Comparison of ENCODE assay signal across 24 cellular contexts in the genomic region with DNA sequence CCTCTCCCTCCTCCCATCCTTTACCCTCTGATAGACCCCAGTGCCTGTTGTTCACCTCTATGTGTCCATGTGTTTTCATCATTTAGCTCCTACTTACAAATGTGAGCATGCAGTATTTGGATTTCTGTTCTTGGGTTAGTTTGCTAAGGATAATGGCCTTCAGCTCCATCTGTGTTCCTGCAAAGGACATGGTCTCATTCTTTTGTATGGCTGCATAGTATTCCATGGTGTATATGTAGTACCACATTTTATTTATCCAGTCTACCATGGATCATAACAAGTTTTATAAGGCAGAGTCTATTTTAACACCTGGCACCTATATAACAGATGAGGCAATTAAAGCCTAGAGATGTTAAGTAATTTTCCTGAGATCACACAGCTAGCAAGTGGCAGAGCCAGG. TPM values are rescaled to one million over a fixed set of nuclear protein-coding genes. Genes with fewer than 3 reads are reported as not detected.
DNase-seq lines count a peak whose midpoint lies in the region; ATAC-seq and TF ChIP-seq lines count a peak whose summit lies in the region.
"Had no signal": no experiment of that assay in that cellular context is flagged by ENCODE, and none has a peak within 500 bp of the region (broad histone marks: within the 10 kb centered on the region; RNA-seq: fewer than 3 reads in every experiment).

No MANE protein-coding gene starts in this region.

- TF ChIP-seq RAD21 in SK-N-SH (IDR thresholded peaks at IDR 0.05; ENCODE audit: low read length) = no peak

- H3K9me3 ChIP-seq in SK-N-SH (no peaks in the 10 kb centered on the region), OCI-LY7 (ENCODE audit: low read length) (peaks cover 4% of the 10 kb centered on the region; the same call in 1 of the 2 replicates)

- intact Hi-C loops in OCI-LY7 (cut with micrococcal nuclease; ENCODE audit: unreplicated experiment) = loop anchor here (5.0 kb wide), 2 partner anchors 544 to 599 kb away; a partner anchor contains a TSS

- H4K20me1 ChIP-seq in SK-N-SH (ENCODE audit: insufficient read depth) (no peaks in the 10 kb centered on the region; the same call in 1 of the 2 replicates), OCI-LY7 (ENCODE audit: insufficient read depth, low read length) (no peaks in the 10 kb centered on the region)

- no peak overlapping the region for H3K9ac ChIP-seq in SK-N-SH

- H3K27me3 ChIP-seq in SK-N-SH (ENCODE audit: insufficient read depth) = no peaks in the 10 kb centered on the region

- H3K4me1 ChIP-seq in SK-N-SH (ENCODE audit: control insufficient read depth in 1 of 2, insufficient read depth in 2 of 2, low read depth in 1 of 2, low read length in 1 of 2) = peaks cover 0 to 5% of the 10 kb centered on the region in 2 experiments; a peak in 2 of 4 replicates
- peaks cover 62% of the 10 kb centered on the region for H3K4me1 ChIP-seq in OCI-LY7 (ENCODE audit: insufficient read depth, low read length, poor library complexity, severe bottlenecking)

- no peak for TF ChIP-seq EP300 in SK-N-SH (IDR thresholded peaks at IDR 0.05; ENCODE audit: borderline replicate concordance in 1 of 2, low read depth in 1 of 2, low read length in 1 of 2)

- CTCF ChIA-PET in SK-N-SH (lab: Yijun Ruan, JAX) = interaction anchor here (1.2 kb wide), 1 partner anchor 436 kb away, joined by 3 read pairs; no protein-coding TSS in a partner anchor
- CTCF ChIA-PET in OCI-LY7 (lab: Charles Lee; ENCODE audit: unreplicated experiment) = no interaction called here

- TF ChIP-seq CTCF in SK-N-SH (IDR thresholded peaks at IDR 0.05) (no peak), OCI-LY7 (conservative IDR thresholded peaks at IDR 0.05; ENCODE audit: low read length) (no peak)

- H2AFZ ChIP-seq in SK-N-SH (ENCODE audit: low read depth) = no peak overlapping the region
- no peak overlapping the region for H2AFZ ChIP-seq in OCI-LY7 (ENCODE audit: low read length)

- H3K9me2 ChIP-seq in SK-N-SH (no peaks in the 10 kb centered on the region), OCI-LY7 (ENCODE audit: insufficient read depth, low read length) (no peaks in the 10 kb centered on the region)

- ATAC-seq in SK-N-SH treated with all-trans-retinoic acid at 6 μM for 48 hours (no peak), GM21447 (IDR thresholded peaks at IDR 0.05; ENCODE audit: unreplicated experiment) (no peak)
- no peak for ATAC-seq in stimulated activated naive CD8-positive, alpha-beta T cell treated with anti-CD3 and anti-CD28 coated beads, Interleukin-15, Interleukin-2, amounts not matched to agents 100 U/mL and 50 U/mL, for 24 hours
- no peak for ATAC-seq in stimulated activated memory B cell treated with anti-CD40 and anti-IgM and Interleukin-4, amounts not matched to agents 10 μg/mL and 1 μg/mL and 100 μg/mL, for 72 hours
- ATAC-seq: CD8-positive, alpha-beta T cell; Panc1 had no signal

- H3K27ac ChIP-seq in SK-N-SH (ENCODE audit: low read depth in 2 of 2, low read length in 1 of 2) (no peak overlapping the region), OCI-LY7 (ENCODE audit: low read depth, low read length, poor library complexity, severe bottlenecking) (no peak overlapping the region)
- H3K27ac ChIP-seq: 22Rv1 had no signal

- H3K4me3 Mint-ChIP-seq in stimulated activated naive CD8-positive, alpha-beta T cell treated with anti-CD3 and anti-CD28 coated beads, Interleukin-15, Interleukin-2, amounts not matched to agents 100 ng/mL and 50 ng/mL, for 24 hours = no peak overlapping the region
- H3K4me3 Mint-ChIP-seq in stimulated activated memory B cell treated with anti-CD40 and anti-IgM and Interleukin-4, amounts not matched to agents 10 μg/mL and 1 μg/mL and 100 μg/mL, for 72 hours = no peak overlapping the region
- H3K4me3 Mint-ChIP-seq: CD8-positive, alpha-beta T cell; HFFc6 had no signal

- H3K4me2 ChIP-seq in SK-N-SH (no peak overlapping the region), OCI-LY7 (ENCODE audit: low read length) (peak overlapping the region; percentile 69; the same call in 1 of the 2 replicates)

- peaks cover 9% of the 10 kb centered on the region for H3F3A ChIP-seq in SK-N-SH (replicated peaks; ENCODE audit: insufficient read depth)

- H3K27ac Mint-ChIP-seq in stimulated activated naive CD8-positive, alpha-beta T cell treated with anti-CD3 and anti-CD28 coated beads, Interleukin-15, Interleukin-2, amounts not matched to agents 100 ng/mL and 50 ng/mL, for 24 hours = peak overlapping the region; percentile 38
- H3K27ac Mint-ChIP-seq in stimulated activated memory B cell treated with anti-CD40 and anti-IgM and Interleukin-4, amounts not matched to agents 10 μg/mL and 1 μg/mL and 100 μg/mL, for 72 hours = peak overlapping the region; percentile 32
- H3K27ac Mint-ChIP-seq: CD8-positive, alpha-beta T cell had no signal

- H3K36me3 Mint-ChIP-seq in stimulated activated naive CD8-positive, alpha-beta T cell treated with anti-CD3 and anti-CD28 coated beads, Interleukin-15, Interleukin-2, amounts not matched to agents 100 ng/mL and 50 ng/mL, for 24 hours (ENCODE audit: low read depth) = peaks cover 43% of the 10 kb centered on the region
- H3K36me3 Mint-ChIP-seq in stimulated activated memory B cell treated with anti-CD40 and anti-IgM and Interleukin-4, amounts not matched to agents 10 μg/mL and 1 μg/mL and 100 μg/mL, for 72 hours = peaks cover 28% of the 10 kb centered on the region

- no peaks in the 10 kb centered on the region for H3K27me3 Mint-ChIP-seq in stimulated activated naive CD8-positive, alpha-beta T cell treated with anti-CD3 and anti-CD28 coated beads, Interleukin-15, Interleukin-2, amounts not matched to agents 100 ng/mL and 50 ng/mL, for 24 hours
- no peaks in the 10 kb centered on the region for H3K27me3 Mint-ChIP-seq in stimulated activated memory B cell treated with anti-CD40 and anti-IgM and Interleukin-4, amounts not matched to agents 10 μg/mL and 1 μg/mL and 100 μg/mL, for 72 hours

- peaks cover 70% of the 10 kb centered on the region for H3K4me1 Mint-ChIP-seq in stimulated activated naive CD8-positive, alpha-beta T cell treated with anti-CD3 and anti-CD28 coated beads, Interleukin-15, Interleukin-2, amounts not matched to agents 100 ng/mL and 50 ng/mL, for 24 hours (ENCODE audit: low read depth)
- peaks cover 55% of the 10 kb centered on the region for H3K4me1 Mint-ChIP-seq in stimulated activated memory B cell treated with anti-CD40 and anti-IgM and Interleukin-4, amounts not matched to agents 10 μg/mL and 1 μg/mL and 100 μg/mL, for 72 hours

- H3K4me3 ChIP-seq in SK-N-SH (ENCODE audit: low read depth in 2 of 2, low read length in 1 of 2) (no peak overlapping the region), OCI-LY7 (ENCODE audit: low read depth, low read length, poor library complexity, severe bottlenecking) (no peak overlapping the region)

- no peaks in the 10 kb centered on the region for H3K9me3 Mint-ChIP-seq in stimulated activated naive CD8-positive, alpha-beta T cell treated with anti-CD3 and anti-CD28 coated beads, Interleukin-15, Interleukin-2, amounts not matched to agents 100 ng/mL and 50 ng/mL, for 24 hours
- no peaks in the 10 kb centered on the region for H3K9me3 Mint-ChIP-seq in stimulated activated memory B cell treated with anti-CD40 and anti-IgM and Interleukin-4, amounts not matched to agents 10 μg/mL and 1 μg/mL and 100 μg/mL, for 72 hours
- H3K9me3 Mint-ChIP-seq: CD8-positive, alpha-beta T cell; HFFc6 had no signal

- no TSS peak for BruUV-seq in OCI-LY7 (replicated peaks; lab: Mats Ljungman, UMichigan)

- POLR2A ChIA-PET in SK-N-SH (lab: Yijun Ruan, JAX) = no interaction called here
- POLR2A ChIA-PET in OCI-LY7 (lab: Charles Lee) = no interaction called here

- no peak for DNase-seq in SK-N-SH
- no peak for DNase-seq in stimulated activated naive CD8-positive, alpha-beta T cell treated with anti-CD3 and anti-CD28 coated beads, Interleukin-15, Interleukin-2, amounts not matched to agents 100 U/mL and 50 U/mL, for 24 hours
- DNase-seq in OCI-LY7 (ENCODE audit: low spot score) = no peak
- no peak for DNase-seq in NCI-H1930 (lab: John Stamatoyannopoulos, UW)
- DNase-seq: AML-193; C1 segment of cervical spinal cord; CD8-positive, alpha-beta T cell; DND-41; H7; MM.1S; NCI-H1048; NCI-H1417 treated with DMSO at 0.1 percent for 48 hours; NCI-H187 treated with DMSO at 0.1 percent for 48 hours; NCI-H510A; NCI-H748 treated with DMSO at 0.1 percent for 48 hours; NK-92 treated with Interleukin-12 subunit alpha and Interleukin-12 subunit beta, amount 100 ng/mL, for 24 hours; SIG-M5 had no signal

- H3K36me3 ChIP-seq in SK-N-SH (replicated peaks in 1 of 2; ENCODE audit: control insufficient read depth in 1 of 2, insufficient read depth in 2 of 2, low read length in 1 of 2) = peaks cover 35 to 49% of the 10 kb centered on the region in 2 experiments
- peaks cover 58% of the 10 kb centered on the region for H3K36me3 ChIP-seq in OCI-LY7 (ENCODE audit: insufficient read depth, low read length)

- H3K79me2 ChIP-seq in SK-N-SH (ENCODE audit: insufficient read depth) (peaks cover 63% of the 10 kb centered on the region), OCI-LY7 (ENCODE audit: insufficient read depth, low read depth, low read length) (peaks cover 97% of the 10 kb centered on the region)

TF ChIP-seq in SK-N-SH, 30 proteins besides CTCF, POLR2A, EP300 and RAD21 (continues in another document):
- TF ChIP-seq, protein P1, sequence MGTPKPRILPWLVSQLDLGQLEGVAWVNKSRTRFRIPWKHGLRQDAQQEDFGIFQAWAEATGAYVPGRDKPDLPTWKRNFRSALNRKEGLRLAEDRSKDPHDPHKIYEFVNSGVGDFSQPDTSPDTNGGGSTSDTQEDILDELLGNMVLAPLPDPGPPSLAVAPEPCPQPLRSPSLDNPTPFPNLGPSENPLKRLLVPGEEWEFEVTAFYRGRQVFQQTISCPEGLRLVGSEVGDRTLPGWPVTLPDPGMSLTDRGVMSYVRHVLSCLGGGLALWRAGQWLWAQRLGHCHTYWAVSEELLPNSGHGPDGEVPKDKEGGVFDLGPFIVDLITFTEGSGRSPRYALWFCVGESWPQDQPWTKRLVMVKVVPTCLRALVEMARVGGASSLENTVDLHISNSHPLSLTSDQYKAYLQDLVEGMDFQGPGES (IDR thresholded peaks at IDR 0.05; ENCODE audit: low read depth, low read length) = no peak
- TF ChIP-seq TCF12 (IDR thresholded peaks at IDR 0.05) (no peak), FOXJ3 (CRISPR knock-in tag; IDR thresholded peaks at IDR 0.05) (no peak)

RNA-seq across cellular contexts. Expression of a gene that starts 7.4 kb away (rescaled TPM):
- polyA plus RNA-seq in SK-N-SH (2012; rRNA removed) = 3.5 and 4.7 TPM in 2 replicates
- 3.8 and 4.5 TPM in 2 replicates for polyA plus RNA-seq in SK-N-SH (2012; cell fraction: cytosol; rRNA removed)
- 9.2 and 17.9 TPM in 2 replicates for polyA plus RNA-seq in SK-N-SH (2012; cell fraction: nucleus; rRNA removed)
- 30.6 and 40.3 TPM in 2 replicates for total RNA-seq in OCI-LY7 (2014; rRNA removed; shearing (Covaris generic))
- 59.6 and 60.1 TPM in 2 replicates for total RNA-seq in OCI-LY7 (2022)

RNA-seq across cellular contexts. Expression of a gene that starts 32.6 kb away (rescaled TPM):
- polyA plus RNA-seq in SK-N-SH (2012; rRNA removed) = 2.6 and 3.6 TPM in 2 replicates
- 3.0 and 3.3 TPM in 2 replicates for polyA plus RNA-seq in SK-N-SH (2012; cell fraction: cytosol; rRNA removed)
- polyA plus RNA-seq in SK-N-SH (2012; cell fraction: nucleus; rRNA removed) = 3.7 and 5.1 TPM in 2 replicates
- total RNA-seq in OCI-LY7 (2014; rRNA removed; shearing (Covaris generic)) = 0.18 TPM in 1 of 2 replicates, not detected in the other
- 0.04 and 0.25 TPM in 2 replicates for total RNA-seq in OCI-LY7 (2022)
